Comparison of ENCODE assay signal across 15 cellular contexts in the genomic region with DNA sequence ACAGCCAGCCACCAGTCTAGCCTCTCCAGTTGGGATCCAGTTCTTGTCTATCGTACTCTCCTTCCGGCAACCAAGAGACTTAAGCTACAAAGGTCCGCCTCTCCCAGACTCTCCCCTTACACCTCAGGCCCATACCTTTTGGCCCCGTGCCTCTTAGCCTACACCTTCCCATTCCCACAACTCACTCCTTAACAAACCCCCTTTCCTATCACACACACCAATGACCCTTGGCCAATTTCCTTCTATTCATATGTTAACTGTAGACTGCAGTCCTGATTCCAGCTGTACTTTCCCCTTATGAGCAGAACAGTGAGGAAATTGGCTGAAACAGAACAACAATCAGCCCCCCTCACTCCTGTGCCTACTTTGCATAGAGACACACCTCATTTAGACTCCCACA. TPM values are rescaled to one million over a fixed set of nuclear protein-coding genes. Genes with fewer than 3 reads are reported as not detected.
DNase-seq lines count a peak whose midpoint lies in the region; ATAC-seq and TF ChIP-seq lines count a peak whose summit lies in the region.
"Had no signal": no experiment of that assay in that cellular context is flagged by ENCODE, and none has a peak within 500 bp of the region (broad histone marks: within the 10 kb centered on the region; RNA-seq: fewer than 3 reads in every experiment).

No MANE protein-coding gene starts in this region.

- peaks cover 70% of the 10 kb centered on the region for H3K4me1 Mint-ChIP-seq in activated CD4-positive, alpha-beta T cell treated with anti-CD3 and anti-CD28 coated beads, Interleukin-2, amount 10 ng/mL, durations not matched to agents 7 days and 5 days
- H3K4me1 Mint-ChIP-seq in T-cell: peaks cover 48 to 61% (median 55%) of the 10 kb centered on the region in 3 donors

- TF ChIP-seq POLR2A in stomach (IDR thresholded peaks at IDR 0.05): no peak
- TF ChIP-seq POLR2A in spleen (IDR thresholded peaks at IDR 0.05): no peak

- no peaks in the 10 kb centered on the region for H3K27me3 Mint-ChIP-seq in activated CD4-positive, alpha-beta T cell treated with anti-CD3 and anti-CD28 coated beads, Interleukin-2, amount 10 ng/mL, durations not matched to agents 7 days and 5 days
- H3K27me3 Mint-ChIP-seq in T-cell: no peaks in the 10 kb centered on the region

- H3K36me3 Mint-ChIP-seq in activated CD4-positive, alpha-beta T cell treated with anti-CD3 and anti-CD28 coated beads, Interleukin-2, amount 10 ng/mL, durations not matched to agents 7 days and 5 days (ENCODE audit: low read depth): peaks cover 13% of the 10 kb centered on the region
- peaks cover 2% of the 10 kb centered on the region for H3K36me3 Mint-ChIP-seq in T-cell

- intact Hi-C loops in stomach (cut with DNase I; ENCODE audit: low total_unique reads) (no loop called here), spleen (cut with DNase I; ENCODE audit: low total_unique reads) (no loop called here)

- peaks cover 12 to 48% (median 43%) of the 10 kb centered on the region in 4 donors for H3K4me1 ChIP-seq in stomach
- H3K4me1 ChIP-seq in spleen: peaks cover 15 to 44% (median 30%) of the 10 kb centered on the region in 6 donors

- H3K4me3 ChIP-seq in stomach: no peak overlapping the region
- H3K4me3 ChIP-seq in spleen: no peak overlapping the region

- POLR2A ChIA-PET in activated CD4-positive, alpha-beta T cell treated with anti-CD3 and anti-CD28 coated beads, Interleukin-2, amount 10 ng/mL, durations not matched to agents 7 days and 5 days (lab: Charles Lee): no interaction called here
- POLR2A ChIA-PET in T-cell (lab: Charles Lee): no interaction called here

- no peak overlapping the region for H3K4me3 Mint-ChIP-seq in activated CD4-positive, alpha-beta T cell treated with anti-CD3 and anti-CD28 coated beads, Interleukin-2, amount 10 ng/mL, durations not matched to agents 7 days and 5 days
- H3K4me3 Mint-ChIP-seq in T-cell: peak overlapping the region in 1 of 3 donors; percentile 26

- TF ChIP-seq CTCF in stomach (IDR thresholded peaks at IDR 0.05) (no peak), spleen (IDR thresholded peaks at IDR 0.05 in 8 of 11, conservative IDR thresholded peaks at IDR 0.05 in 3 of 11) (no peak)

- no peak for DNase-seq in activated CD4-positive, alpha-beta T cell treated with anti-CD3 and anti-CD28 coated beads, Interleukin-2, amount 10 ng/mL, durations not matched to agents 7 days and 5 days
- no peak for DNase-seq in activated CD4-positive, alpha-beta T cell treated with anti-CD3 and anti-CD28 coated beads for 1 hour
- DNase-seq in T-cell: no peak
- peak; percentile 21 for DNase-seq in iPS-NIHi11 (ENCODE audit: low spot score)
- no peak for DNase-seq in stomach
- DNase-seq in activated CD4-positive, CD25-positive, alpha-beta regulatory T cell (lab: John Stamatoyannopoulos, UW): no peak
- no peak for DNase-seq in spleen
- DNase-seq: GOT3; kidney glomerular epithelial cell; stimulated activated naive CD4-positive, alpha-beta T cell treated with Interleukin-2 at 50 U/mL for 16 hours had no signal

- CTCF ChIA-PET in activated CD4-positive, alpha-beta T cell treated with anti-CD3 and anti-CD28 coated beads, Interleukin-2, amount 10 ng/mL, durations not matched to agents 7 days and 5 days (lab: Charles Lee): interaction anchor here (1.7 kb wide), 1 partner anchor 16 kb away, joined by 4 read pairs; no protein-coding TSS in a partner anchor
- CTCF ChIA-PET in T-cell (lab: Charles Lee): interaction anchor here (0.6 to 1.2 kb wide), 5 partner anchors 16 to 56 kb away, joined by 3 to 7 read pairs (median 4); a partner anchor contains a TSS

- no peak for TF ChIP-seq EP300 in stomach (IDR thresholded peaks at IDR 0.05)

- H3K9me3 ChIP-seq in stomach (no peaks in the 10 kb centered on the region), spleen (no peaks in the 10 kb centered on the region)

- H3K27ac ChIP-seq in stomach (peak overlapping the region in 3 of 5 donors; percentile 63 to 72 (median 67)), spleen (peak overlapping the region in 3 of 8 donors; percentile 17 to 38 (median 19))

- H3K36me3 ChIP-seq in stomach (no peaks in the 10 kb centered on the region), spleen (no peaks in the 10 kb centered on the region)

- 36 to 60% (median 53%) methylated on average over 4 of the region's 4 CpGs for WGBS in stomach, 5 donors
- 81 to 95% (median 94%) methylated on average over 4 of the region's 4 CpGs for WGBS in spleen, 5 donors

- H3K27ac Mint-ChIP-seq in activated CD4-positive, alpha-beta T cell treated with anti-CD3 and anti-CD28 coated beads, Interleukin-2, amount 10 ng/mL, durations not matched to agents 7 days and 5 days: peak overlapping the region; percentile 42
- H3K27ac Mint-ChIP-seq in T-cell: peak overlapping the region; percentile 50 to 66

- no peaks in the 10 kb centered on the region for H3K27me3 ChIP-seq in stomach
- H3K27me3 ChIP-seq in spleen (replicated peaks in 1 of 7): no peaks in the 10 kb centered on the region

- peaks cover 8% of the 10 kb centered on the region for H3K9me3 Mint-ChIP-seq in activated CD4-positive, alpha-beta T cell treated with anti-CD3 and anti-CD28 coated beads, Interleukin-2, amount 10 ng/mL, durations not matched to agents 7 days and 5 days
- H3K9me3 Mint-ChIP-seq in T-cell: no peaks in the 10 kb centered on the region

- no peak for ATAC-seq in T-cell (replicated peaks in 1 of 4)
- no peak for ATAC-seq in HG02885 (IDR thresholded peaks at IDR 0.05; ENCODE audit: poor library complexity, unreplicated experiment)
- ATAC-seq: sciatic nerve had no signal

RNA-seq across cellular contexts. Expression of a gene that starts 1.4 kb away (rescaled TPM):
- total RNA-seq in activated CD4-positive, alpha-beta T cell treated with anti-CD3 and anti-CD28 coated beads, Interleukin-2, amount 10 ng/mL, durations not matched to agents 7 days and 5 days: under 1 TPM; 0.29 to 0.57 TPM
- total RNA-seq in T-cell (1 to 10 TPM in 3 of 5 donors, under 1 TPM in 1, not detected in 1; 0.66 to 1.6 (median 1.2) TPM), stomach (1 to 10 TPM in 4 of 5 donors, under 1 TPM in 1; 0.89 to 9.6 (median 4.6) TPM), spleen (1 to 10 TPM in 4 of 7 donors, under 1 TPM in 3; 0.60 to 2.0 (median 1.2) TPM)
- polyA plus RNA-seq in stomach (10 to 100 TPM in 1 of 3 donors, 1 to 10 TPM in 2; 5.3 to 15.3 (median 8.4) TPM), spleen (1 to 10 TPM in 1 of 3 donors, under 1 TPM in 2; 0.52 to 2.3 (median 0.70) TPM)
- total RNA-seq: endothelial cell of umbilical vein had no signal

RNA-seq across cellular contexts. Expression of a gene that starts 4.8 kb away (rescaled TPM):
- 100 to 1,000 TPM; 102 to 125 TPM for total RNA-seq in activated CD4-positive, alpha-beta T cell treated with anti-CD3 and anti-CD28 coated beads, Interleukin-2, amount 10 ng/mL, durations not matched to agents 7 days and 5 days
- total RNA-seq in T-cell: 10 to 100 TPM; 43.4 to 83.6 (median 73.7) TPM
- total RNA-seq in stomach: 10 to 100 TPM; 10.5 to 27.7 (median 22.0) TPM
- polyA plus RNA-seq in stomach: 1 to 10 TPM; 4.6 to 7.0 (median 5.0) TPM
- total RNA-seq in spleen: 10 to 100 TPM; 32.7 to 51.0 (median 43.8) TPM
- 10 to 100 TPM in 2 of 3 donors, 1 to 10 TPM in 1; 9.9 to 14.5 (median 12.2) TPM for polyA plus RNA-seq in spleen

RNA-seq across cellular contexts. Expression of a gene that starts 20.1 kb away (rescaled TPM):
- total RNA-seq in activated CD4-positive, alpha-beta T cell treated with anti-CD3 and anti-CD28 coated beads, Interleukin-2, amount 10 ng/mL, durations not matched to agents 7 days and 5 days: 100 to 1,000 TPM; 370 to 419 TPM
- total RNA-seq in T-cell: 100 to 1,000 TPM; 347 to 524 (median 406) TPM
- 100 to 1,000 TPM in 4 of 5 donors, 10 to 100 TPM in 1; 71.8 to 305 (median 164) TPM for total RNA-seq in stomach
- 100 to 1,000 TPM; 118 to 177 (median 141) TPM for polyA plus RNA-seq in stomach
- total RNA-seq in spleen: 100 to 1,000 TPM; 194 to 247 (median 231) TPM
- 100 to 1,000 TPM; 162 to 182 (median 178) TPM for polyA plus RNA-seq in spleen

RNA-seq across cellular contexts. Expression of a gene that starts 32.6 kb away (rescaled TPM):
- under 1 TPM in 1 of 2 experiments, not detected in 1; 0.06 TPM for total RNA-seq in activated CD4-positive, alpha-beta T cell treated with anti-CD3 and anti-CD28 coated beads, Interleukin-2, amount 10 ng/mL, durations not matched to agents 7 days and 5 days
- total RNA-seq in T-cell (not detected), stomach (not detected), spleen (under 1 TPM in 4 of 7 donors, not detected in 3; 0.07 to 0.54 (median 0.26) TPM)
- polyA plus RNA-seq in stomach (under 1 TPM in 1 of 3 donors, not detected in 2; 0.28 TPM), spleen (under 1 TPM; 0.06 to 0.08 (median 0.07) TPM)
- total RNA-seq: A172, endothelial cell of umbilical vein, glomerular endothelial cell, sciatic nerve had no signal
- polyA plus RNA-seq: endothelial cell of umbilical vein had no signal
